26 cellular contexts compared by ENCODE assay signal in the genomic region with DNA sequence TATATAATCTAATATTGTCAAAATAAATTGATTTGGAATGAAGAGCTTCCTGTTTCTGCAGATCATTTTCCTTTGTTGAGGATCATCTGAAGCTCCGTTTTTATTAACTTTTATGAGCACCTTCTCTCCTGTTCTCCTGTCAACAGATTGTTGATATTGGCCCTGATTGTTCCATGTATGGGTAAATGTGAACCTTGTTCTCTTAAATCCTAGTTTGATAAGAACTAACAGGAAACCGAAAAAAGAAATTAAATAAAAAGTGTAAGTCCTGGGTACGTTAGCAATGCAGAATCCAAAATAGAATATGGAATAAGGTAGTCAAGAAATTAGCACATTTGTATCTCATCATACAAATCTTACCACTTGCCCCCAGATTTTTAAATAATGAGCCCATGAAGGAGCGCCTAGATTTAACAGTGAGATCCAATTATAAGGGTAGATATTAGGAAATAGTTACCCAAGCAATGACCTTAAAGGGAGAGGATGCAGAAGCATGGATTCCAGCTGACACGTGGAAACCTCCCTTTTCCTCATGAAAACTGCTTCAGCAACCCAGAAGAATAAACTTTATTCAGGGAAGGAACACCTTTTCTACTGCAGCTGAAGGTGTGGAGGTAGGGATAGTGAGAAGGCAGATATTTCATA.
"Had no signal": no experiment of that assay in that cellular context is flagged by ENCODE, and none has a peak within 500 bp of the region (broad histone marks: within the 10 kb centered on the region; RNA-seq: fewer than 3 reads in every experiment).

No MANE protein-coding gene starts in this region.

- ATAC-seq: left ventricle myocardium superior; lower lobe of right lung; natural killer cell; right cardiac atrium; stimulated activated naive B cell treated with anti-CD40 and anti-IgM and Interleukin-4, amounts not matched to agents 10 μg/mL and 1 μg/mL and 100 μg/mL, for 72 hours; stimulated activated naive CD8-positive, alpha-beta T cell treated with anti-CD3 and anti-CD28 coated beads, Interleukin-15, Interleukin-2, amounts not matched to agents 100 U/mL and 50 U/mL, for 24 hours had no signal

- DNase-seq: hypothalamus; immature natural killer cell; kidney; left ventricle myocardium superior; lower lobe of right lung; mammary epithelial cell; mesenchymal stem cell; naive B cell; natural killer cell; nephron progenitor cell; ovary; retina; right cardiac atrium; sigmoid colon; stimulated activated CD4-positive, alpha-beta T cell treated with anti-CD3 and anti-CD28 coated beads, Interleukin-1b, Interleukin-23, amount 100 ng/mL, for 48 hours; stimulated activated CD4-positive, alpha-beta T cell treated with anti-CD3 and anti-CD28 coated beads, Interleukin-2, amount 100 ng/mL, for 48 hours; stimulated activated CD4-positive, alpha-beta T cell treated with anti-CD3 and anti-CD28 coated beads, Interleukin-4, amount 100 ng/mL, for 4 hours; stimulated activated CD8-positive, alpha-beta memory T cell treated with anti-CD3 and anti-CD28 coated beads, Interleukin-4, amount 100 ng/mL, for 48 hours; stimulated activated naive B cell treated with anti-CD40 and anti-IgM and Interleukin-4, amounts not matched to agents 10 μg/mL and 1 μg/mL and 100 μg/mL, for 72 hours; stimulated activated naive CD8-positive, alpha-beta T cell treated with anti-CD3 and anti-CD28 coated beads, Interleukin-15, Interleukin-2, amounts not matched to agents 100 U/mL and 50 U/mL, for 24 hours; stomach; testis; thyroid gland; upper lobe of left lung had no signal

- H3K27ac Mint-ChIP-seq: immature natural killer cell; naive B cell; natural killer cell; nephron progenitor cell; progenitor cell of endocrine pancreas; stimulated activated naive B cell treated with anti-CD40 and anti-IgM and Interleukin-4, amounts not matched to agents 10 μg/mL and 1 μg/mL and 100 μg/mL, for 72 hours had no signal

- H3K4me1 Mint-ChIP-seq: immature natural killer cell, naive B cell, natural killer cell had no signal

- H3K4me3 Mint-ChIP-seq: immature natural killer cell; naive B cell; natural killer cell; nephron progenitor cell; stimulated activated naive B cell treated with anti-CD40 and anti-IgM and Interleukin-4, amounts not matched to agents 10 μg/mL and 1 μg/mL and 100 μg/mL, for 72 hours had no signal

- H3K27ac ChIP-seq: lower lobe of right lung, ovary, sigmoid colon, stomach, testis, thyroid gland, upper lobe of left lung, vagina had no signal

- H3K9me3 Mint-ChIP-seq: immature natural killer cell; naive B cell; natural killer cell; nephron progenitor cell; stimulated activated naive B cell treated with anti-CD40 and anti-IgM and Interleukin-4, amounts not matched to agents 10 μg/mL and 1 μg/mL and 100 μg/mL, for 72 hours had no signal

- H3K36me3 Mint-ChIP-seq: immature natural killer cell; naive B cell; natural killer cell; stimulated activated naive B cell treated with anti-CD40 and anti-IgM and Interleukin-4, amounts not matched to agents 10 μg/mL and 1 μg/mL and 100 μg/mL, for 72 hours had no signal
